In the genomic region with DNA sequence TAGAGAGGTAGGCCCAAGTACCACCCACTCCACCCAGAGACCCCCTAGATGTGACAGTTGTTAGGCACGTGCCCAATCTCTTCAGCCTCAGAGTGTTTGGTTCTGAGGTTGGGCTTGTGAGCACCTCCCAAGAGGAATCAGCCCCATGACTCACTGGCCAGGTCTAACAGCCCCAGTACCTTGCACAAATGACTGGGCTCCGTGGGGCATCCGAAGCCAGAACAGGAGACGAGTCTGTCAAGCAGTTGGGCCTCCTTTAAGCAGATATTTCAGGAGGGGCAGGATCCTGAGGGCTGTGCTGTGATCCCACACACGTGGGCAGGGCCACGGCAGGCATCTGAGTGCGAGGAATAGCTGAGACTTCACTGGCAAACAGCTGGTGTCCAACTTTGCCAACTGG, we compare ENCODE assay signal across 29 cellular contexts. TPM values are rescaled to one million over a fixed set of nuclear protein-coding genes. Genes with fewer than 3 reads are reported as not detected.
"Had no signal": no experiment of that assay in that cellular context is flagged by ENCODE, and none has a peak within 500 bp of the region (broad histone marks: within the 10 kb centered on the region; RNA-seq: fewer than 3 reads in every experiment).

No MANE protein-coding gene starts in this region.

- H3K4me1 ChIP-seq: ascending aorta, SJCRH30 had no signal

- H3K9ac ChIP-seq: SK-N-SH had no signal

- DNase-seq: activated CD4-positive, alpha-beta memory T cell treated with anti-CD3 and anti-CD28 coated beads for 36 hours; activated CD4-positive, alpha-beta T cell treated with anti-CD3 and anti-CD28 coated beads, Interleukin-2, amount 10 ng/mL, durations not matched to agents 7 days and 5 days; activated CD4-positive, CD25-positive, alpha-beta regulatory T cell; activated CD8-positive, alpha-beta memory T cell treated with anti-CD3 and anti-CD28 coated beads for 24 hours; activated effector memory CD4-positive, alpha-beta T cell treated with anti-CD3 and anti-CD28 coated beads, Interleukin-2, amount 50 U/mL, for 16 hours; activated naive CD4-positive, alpha-beta T cell treated with Interleukin-2 at 50 U/mL for 16 hours; activated naive CD8-positive, alpha-beta T cell treated with anti-CD3 and anti-CD28 coated beads, Interleukin-2, amount 50 U/mL, for 24 hours; activated T-cell treated with anti-CD3 and anti-CD28 coated beads, Interleukin-2, amount 50 U/mL, for 4 hours; amniotic stem cell; MM.1S; NCI-H1105 treated with DMSO at 0.1 percent for 48 hours; NCI-H2029; NCI-H345; NCI-H510A; NCI-H526 treated with DMSO at 0.1 percent for 48 hours; NK-92 treated with Interleukin-12 subunit alpha and Interleukin-12 subunit beta, amount 100 ng/mL, for 24 hours; OCI-M1; Right ventricle myocardium superior; SJCRH30; SK-N-SH; T-helper 1 cell had no signal

- H3K4me3 Mint-ChIP-seq: activated CD4-positive, alpha-beta memory T cell treated with anti-CD3 and anti-CD28 coated beads for 36 hours; activated CD4-positive, alpha-beta T cell treated with anti-CD3 and anti-CD28 coated beads, Interleukin-2, amount 10 ng/mL, durations not matched to agents 7 days and 5 days; activated naive CD8-positive, alpha-beta T cell treated with anti-CD3 and anti-CD28 coated beads, Interleukin-2, amount 50 U/mL, for 24 hours; activated T-cell treated with anti-CD3 and anti-CD28 coated beads, Interleukin-2, amount 50 U/mL, for 4 hours; brain; central memory CD8-positive, alpha-beta T cell had no signal

- H3K27ac ChIP-seq: ascending aorta, RWPE1, SJCRH30, VCaP had no signal

- H3K36me3 ChIP-seq: ascending aorta, SJCRH30 had no signal

- H3K4me1 Mint-ChIP-seq: activated CD4-positive, alpha-beta T cell treated with anti-CD3 and anti-CD28 coated beads, Interleukin-2, amount 10 ng/mL, durations not matched to agents 7 days and 5 days; activated naive CD8-positive, alpha-beta T cell treated with anti-CD3 and anti-CD28 coated beads, Interleukin-2, amount 50 U/mL, for 24 hours; brain; central memory CD8-positive, alpha-beta T cell had no signal

- H3K27ac Mint-ChIP-seq: activated CD4-positive, alpha-beta memory T cell treated with anti-CD3 and anti-CD28 coated beads for 36 hours; activated CD4-positive, alpha-beta T cell treated with anti-CD3 and anti-CD28 coated beads, Interleukin-2, amount 10 ng/mL, durations not matched to agents 7 days and 5 days; activated naive CD4-positive, alpha-beta T cell treated with anti-CD3 and anti-CD28 coated beads, Interleukin-2, amount 50 U/mL, for 72 hours; activated naive CD8-positive, alpha-beta T cell treated with anti-CD3 and anti-CD28 coated beads, Interleukin-2, amount 50 U/mL, for 24 hours; brain had no signal

- ATAC-seq: activated naive CD4-positive, alpha-beta T cell treated with anti-CD3 and anti-CD28 coated beads, Interleukin-2, amount 50 U/mL, for 72 hours; activated naive CD8-positive, alpha-beta T cell treated with anti-CD3 and anti-CD28 coated beads, Interleukin-2, amount 50 U/mL, for 24 hours; activated T-cell treated with anti-CD3 and anti-CD28 coated beads, Interleukin-2, amount 50 U/mL, for 4 hours; Panc1 had no signal

- H3K4me3 ChIP-seq: ascending aorta, SJCRH30 had no signal

- H3K27me3 ChIP-seq: ascending aorta, SJCRH30 had no signal

- H3K27me3 Mint-ChIP-seq: activated CD4-positive, alpha-beta T cell treated with anti-CD3 and anti-CD28 coated beads, Interleukin-2, amount 10 ng/mL, durations not matched to agents 7 days and 5 days had no signal

- H3K9me3 ChIP-seq: SJCRH30, SK-N-SH had no signal

- H3K4me2 ChIP-seq: SK-N-SH had no signal

- H3K36me3 Mint-ChIP-seq: brain had no signal

RNA-seq across cellular contexts. Expression of gene FGF19, which starts 29.1 kb away (rescaled TPM):
- total RNA-seq: activated CD4-positive, alpha-beta memory T cell treated with anti-CD3 and anti-CD28 coated beads for 36 hours; activated CD4-positive, alpha-beta T cell treated with anti-CD3 and anti-CD28 coated beads, Interleukin-2, amount 10 ng/mL, durations not matched to agents 7 days and 5 days; activated T-cell treated with anti-CD3 and anti-CD28 coated beads, Interleukin-2, amount 50 U/mL, for 4 hours; ascending aorta; Right ventricle myocardium superior; SJCRH30; T-helper 2 cell treated with Interferon-gamma antibody and Interleukin-4, amounts not matched to agents 100 ng/mL and 5 ng/mL, for 36 hours had no signal
- polyA plus RNA-seq: SK-N-SH had no signal

RNA-seq across cellular contexts. Expression of gene FGF4, which starts 42.2 kb away (rescaled TPM):
- total RNA-seq: activated CD4-positive, alpha-beta memory T cell treated with anti-CD3 and anti-CD28 coated beads for 36 hours; activated CD4-positive, alpha-beta T cell treated with anti-CD3 and anti-CD28 coated beads, Interleukin-2, amount 10 ng/mL, durations not matched to agents 7 days and 5 days; activated naive CD4-positive, alpha-beta T cell treated with anti-CD3 and anti-CD28 coated beads, Interleukin-2, amount 50 U/mL, for 72 hours; activated T-cell treated with anti-CD3 and anti-CD28 coated beads, Interleukin-2, amount 50 U/mL, for 4 hours; ascending aorta; Right ventricle myocardium superior; SJCRH30; T-helper 2 cell treated with Interferon-gamma antibody and Interleukin-4, amounts not matched to agents 100 ng/mL and 5 ng/mL, for 36 hours had no signal
- polyA plus RNA-seq: SK-N-SH had no signal
